21 cellular contexts compared by ENCODE assay signal in the genomic region with DNA sequence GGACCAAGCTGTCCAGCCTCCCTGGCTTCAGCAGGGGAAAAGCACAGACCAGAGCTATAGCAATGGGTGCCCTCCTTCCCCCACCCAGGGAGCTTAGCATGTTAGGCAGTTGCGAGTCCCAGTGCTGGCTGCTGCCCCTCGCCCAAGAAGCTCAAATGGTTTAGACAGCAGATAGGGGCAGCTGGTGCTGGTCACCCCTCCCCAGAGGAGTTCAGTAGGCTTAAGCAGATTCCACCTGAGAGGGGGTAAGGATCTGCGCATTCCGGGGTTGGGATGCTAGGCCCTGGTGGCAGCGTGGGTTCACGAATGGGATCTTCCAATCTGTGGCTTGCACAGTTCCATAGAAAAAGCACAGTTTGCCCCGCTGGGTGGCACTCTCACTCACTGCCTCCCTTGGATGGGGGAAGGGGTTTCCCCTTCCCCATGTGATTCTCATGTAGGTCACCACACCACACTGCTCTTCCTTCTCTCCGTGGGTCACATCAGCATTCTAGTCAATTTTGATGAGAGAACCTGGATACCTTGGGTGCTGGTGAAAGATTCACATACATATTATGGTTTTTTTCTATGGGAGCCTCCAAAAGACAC.
"Had no signal": no experiment of that assay in that cellular context is flagged by ENCODE, and none has a peak within 500 bp of the region (broad histone marks: within the 10 kb centered on the region; RNA-seq: fewer than 3 reads in every experiment).

No MANE protein-coding gene starts in this region.

- ATAC-seq: activated CD4-positive, CD25-positive, alpha-beta regulatory T cell treated with anti-CD3 and anti-CD28 coated beads, Interleukin-2, amount 50 U/mL, for 24 hours; activated CD8-positive, alpha-beta memory T cell treated with anti-CD3 and anti-CD28 coated beads, Interleukin-2, amount 10 ng/mL, durations not matched to agents 7 days and 5 days; activated CD8-positive, alpha-beta T cell treated with anti-CD3 and anti-CD28 coated beads for 36 hours; gastroesophageal sphincter; stimulated activated naive B cell treated with anti-CD40 and anti-IgM and Interleukin-4, amounts not matched to agents 10 μg/mL and 1 μg/mL and 100 μg/mL, for 72 hours had no signal

- H3K36me3 Mint-ChIP-seq: activated CD8-positive, alpha-beta memory T cell treated with anti-CD3 and anti-CD28 coated beads, Interleukin-2, amount 10 ng/mL, durations not matched to agents 7 days and 5 days; activated naive CD4-positive, alpha-beta T cell treated with anti-CD3 and anti-CD28 coated beads, Interleukin-2, amount 10 ng/mL, durations not matched to agents 7 days and 5 days; stimulated activated naive B cell treated with anti-CD40 and anti-IgM and Interleukin-4, amounts not matched to agents 10 μg/mL and 1 μg/mL and 100 μg/mL, for 72 hours had no signal

- H3K27ac Mint-ChIP-seq: activated CD4-positive, alpha-beta T cell treated with anti-CD3 and anti-CD28 coated beads, Interleukin-2, amount 10 ng/mL, durations not matched to agents 7 days and 5 days; activated CD8-positive, alpha-beta memory T cell treated with anti-CD3 and anti-CD28 coated beads, Interleukin-2, amount 10 ng/mL, durations not matched to agents 7 days and 5 days; activated CD8-positive, alpha-beta T cell treated with anti-CD3 and anti-CD28 coated beads for 36 hours; activated naive CD4-positive, alpha-beta T cell treated with anti-CD3 and anti-CD28 coated beads, Interleukin-2, amount 10 ng/mL, durations not matched to agents 7 days and 5 days; memory B cell; stimulated activated naive B cell treated with anti-CD40 and anti-IgM and Interleukin-4, amounts not matched to agents 10 μg/mL and 1 μg/mL and 100 μg/mL, for 72 hours had no signal

- H3K4me2 ChIP-seq: smooth muscle cell had no signal

- H3K4me3 Mint-ChIP-seq: activated CD4-positive, alpha-beta T cell treated with anti-CD3 and anti-CD28 coated beads, Interleukin-2, amount 10 ng/mL, durations not matched to agents 7 days and 5 days; activated CD8-positive, alpha-beta memory T cell treated with anti-CD3 and anti-CD28 coated beads, Interleukin-2, amount 10 ng/mL, durations not matched to agents 7 days and 5 days; activated CD8-positive, alpha-beta T cell treated with anti-CD3 and anti-CD28 coated beads for 36 hours; activated naive CD4-positive, alpha-beta T cell treated with anti-CD3 and anti-CD28 coated beads, Interleukin-2, amount 10 ng/mL, durations not matched to agents 7 days and 5 days; memory B cell; neural crest cell; stimulated activated naive B cell treated with anti-CD40 and anti-IgM and Interleukin-4, amounts not matched to agents 10 μg/mL and 1 μg/mL and 100 μg/mL, for 72 hours had no signal

- DNase-seq: activated CD4-positive, alpha-beta T cell treated with anti-CD3 and anti-CD28 coated beads, Interleukin-2, amount 10 ng/mL, durations not matched to agents 7 days and 5 days; activated CD8-positive, alpha-beta memory T cell treated with anti-CD3 and anti-CD28 coated beads, Interleukin-2, amount 10 ng/mL, durations not matched to agents 7 days and 5 days; activated CD8-positive, alpha-beta T cell treated with anti-CD3 and anti-CD28 coated beads for 36 hours; activated effector memory CD4-positive, alpha-beta T cell treated with anti-CD3 and anti-CD28 coated beads, Interleukin-2, amount 50 U/mL, for 16 hours; activated naive CD4-positive, alpha-beta T cell treated with anti-CD3 and anti-CD28 coated beads, Interleukin-2, amount 10 ng/mL, durations not matched to agents 7 days and 5 days; activated T-cell treated with anti-CD3 and anti-CD28 coated beads for 4 hours; amygdala; cerebellar nuclear complex; head of caudate nucleus; hypothalamus; retina; sigmoid colon; stimulated activated CD4-positive, alpha-beta T cell treated with anti-CD3 and anti-CD28 coated beads, Interleukin-15, amount 100 ng/mL, for 24 hours; stimulated activated naive B cell treated with anti-CD40 and anti-IgM and Interleukin-4, amounts not matched to agents 10 μg/mL and 1 μg/mL and 100 μg/mL, for 72 hours; trophoblast cell had no signal

- H3K4me3 ChIP-seq: coronary artery, gastroesophageal sphincter, sigmoid colon, smooth muscle cell had no signal

- H3K27ac ChIP-seq: coronary artery, gastroesophageal sphincter, sigmoid colon had no signal

- H3K36me3 ChIP-seq: gastroesophageal sphincter, sigmoid colon had no signal

- H3K27me3 ChIP-seq: gastroesophageal sphincter, sigmoid colon had no signal

- H3K4me1 ChIP-seq: gastroesophageal sphincter, sigmoid colon had no signal

- H3K4me1 Mint-ChIP-seq: activated CD4-positive, alpha-beta T cell treated with anti-CD3 and anti-CD28 coated beads, Interleukin-2, amount 10 ng/mL, durations not matched to agents 7 days and 5 days; activated CD8-positive, alpha-beta memory T cell treated with anti-CD3 and anti-CD28 coated beads, Interleukin-2, amount 10 ng/mL, durations not matched to agents 7 days and 5 days; activated naive CD4-positive, alpha-beta T cell treated with anti-CD3 and anti-CD28 coated beads, Interleukin-2, amount 10 ng/mL, durations not matched to agents 7 days and 5 days; memory B cell; neural crest cell; stimulated activated naive B cell treated with anti-CD40 and anti-IgM and Interleukin-4, amounts not matched to agents 10 μg/mL and 1 μg/mL and 100 μg/mL, for 72 hours had no signal
